Comparison of ENCODE assay signal across 19 cellular contexts in the genomic region with DNA sequence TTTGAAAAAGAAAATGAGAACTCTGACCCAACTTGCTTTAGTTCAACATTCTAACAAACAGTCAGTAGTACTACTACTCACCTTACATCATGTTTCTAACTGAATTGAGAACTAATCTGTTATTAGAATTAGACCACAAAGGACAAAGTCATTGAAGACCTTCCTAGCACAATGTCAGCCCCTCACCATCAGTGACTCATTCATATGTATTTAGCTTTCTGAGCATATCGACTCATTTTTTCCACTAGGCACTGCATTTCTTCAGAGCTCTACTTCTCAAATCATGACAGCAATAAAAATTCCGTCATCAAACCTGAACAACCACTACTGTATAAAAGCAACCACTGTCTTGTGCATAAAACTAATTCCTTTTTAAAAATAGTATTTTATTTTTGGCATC. TPM values are rescaled to one million over a fixed set of nuclear protein-coding genes. Genes with fewer than 3 reads are reported as not detected.
DNase-seq lines count a peak whose midpoint lies in the region; ATAC-seq lines count a peak whose summit lies in the region.
"Had no signal": no experiment of that assay in that cellular context is flagged by ENCODE, and none has a peak within 500 bp of the region (broad histone marks: within the 10 kb centered on the region; RNA-seq: fewer than 3 reads in every experiment).

No MANE protein-coding gene starts in this region.

- H3K36me3 Mint-ChIP-seq in activated naive CD4-positive, alpha-beta T cell treated with anti-CD3 and anti-CD28 coated beads, Interleukin-2, amount 50 U/mL, for 24 hours, result peaks cover 4% of the 10 kb centered on the region
- H3K36me3 Mint-ChIP-seq in activated naive CD4-positive, alpha-beta T cell treated with anti-CD3 and anti-CD28 coated beads, Interleukin-2, amount 10 ng/mL, durations not matched to agents 7 days and 5 days, result peaks cover 31% of the 10 kb centered on the region
- peaks cover 16% of the 10 kb centered on the region for H3K36me3 Mint-ChIP-seq in activated T-helper 1 cell treated with anti-CD3 and anti-CD28 coated beads, Interleukin-12 subunit alpha, Interleukin-12 subunit beta, Interleukin-2, Interleukin-4 antibody, amounts not matched to agents 30 ng/mL and 10 ng/mL and 1 ng/mL, durations not matched to agents 14 hours and 24 hours and 36 hours (ENCODE audit: low read depth)
- H3K36me3 Mint-ChIP-seq in stimulated activated memory B cell treated with anti-CD40 and anti-IgM and Interleukin-4, amounts not matched to agents 10 μg/mL and 1 μg/mL and 100 μg/mL, for 72 hours, result peaks cover 5% of the 10 kb centered on the region

- no peaks in the 10 kb centered on the region for H3K27me3 Mint-ChIP-seq in activated naive CD4-positive, alpha-beta T cell treated with anti-CD3 and anti-CD28 coated beads, Interleukin-2, amount 50 U/mL, for 24 hours
- H3K27me3 Mint-ChIP-seq in activated naive CD4-positive, alpha-beta T cell treated with anti-CD3 and anti-CD28 coated beads, Interleukin-2, amount 10 ng/mL, durations not matched to agents 7 days and 5 days, result peaks cover 3% of the 10 kb centered on the region
- H3K27me3 Mint-ChIP-seq in activated T-helper 1 cell treated with anti-CD3 and anti-CD28 coated beads, Interleukin-12 subunit alpha, Interleukin-12 subunit beta, Interleukin-2, Interleukin-4 antibody, amounts not matched to agents 30 ng/mL and 10 ng/mL and 1 ng/mL, durations not matched to agents 14 hours and 24 hours and 36 hours (ENCODE audit: insufficient read depth), result no peaks in the 10 kb centered on the region
- H3K27me3 Mint-ChIP-seq in stimulated activated memory B cell treated with anti-CD40 and anti-IgM and Interleukin-4, amounts not matched to agents 10 μg/mL and 1 μg/mL and 100 μg/mL, for 72 hours, result no peaks in the 10 kb centered on the region

- H3K4me3 Mint-ChIP-seq in activated naive CD4-positive, alpha-beta T cell treated with anti-CD3 and anti-CD28 coated beads, Interleukin-2, amount 50 U/mL, for 24 hours, result peak overlapping the region; percentile 59
- H3K4me3 Mint-ChIP-seq in activated naive CD4-positive, alpha-beta T cell treated with anti-CD3 and anti-CD28 coated beads, Interleukin-2, amount 10 ng/mL, durations not matched to agents 7 days and 5 days, result no peak overlapping the region
- peak overlapping the region; percentile 54 for H3K4me3 Mint-ChIP-seq in activated T-helper 1 cell treated with anti-CD3 and anti-CD28 coated beads, Interleukin-12 subunit alpha, Interleukin-12 subunit beta, Interleukin-2, Interleukin-4 antibody, amounts not matched to agents 30 ng/mL and 10 ng/mL and 1 ng/mL, durations not matched to agents 14 hours and 24 hours and 36 hours
- no peak overlapping the region for H3K4me3 Mint-ChIP-seq in stimulated activated memory B cell treated with anti-CD40 and anti-IgM and Interleukin-4, amounts not matched to agents 10 μg/mL and 1 μg/mL and 100 μg/mL, for 72 hours
- H3K4me3 Mint-ChIP-seq: endodermal cell had no signal

- intact Hi-C loops in activated T-helper 1 cell treated with anti-CD3 and anti-CD28 coated beads, Interleukin-12 subunit alpha, Interleukin-12 subunit beta, Interleukin-2, Interleukin-4 antibody, amounts not matched to agents 30 ng/mL and 10 ng/mL and 1 ng/mL, durations not matched to agents 14 hours and 24 hours and 36 hours (cut with micrococcal nuclease), result no loop called here
- intact Hi-C loops in Right ventricle myocardium inferior (cut with DNase I), result no loop called here

- H3K9me3 Mint-ChIP-seq in activated naive CD4-positive, alpha-beta T cell treated with anti-CD3 and anti-CD28 coated beads, Interleukin-2, amount 50 U/mL, for 24 hours, result no peaks in the 10 kb centered on the region
- H3K9me3 Mint-ChIP-seq in activated naive CD4-positive, alpha-beta T cell treated with anti-CD3 and anti-CD28 coated beads, Interleukin-2, amount 10 ng/mL, durations not matched to agents 7 days and 5 days, result peaks cover 5% of the 10 kb centered on the region
- peaks cover 9% of the 10 kb centered on the region for H3K9me3 Mint-ChIP-seq in activated T-helper 1 cell treated with anti-CD3 and anti-CD28 coated beads, Interleukin-12 subunit alpha, Interleukin-12 subunit beta, Interleukin-2, Interleukin-4 antibody, amounts not matched to agents 30 ng/mL and 10 ng/mL and 1 ng/mL, durations not matched to agents 14 hours and 24 hours and 36 hours
- no peaks in the 10 kb centered on the region for H3K9me3 Mint-ChIP-seq in stimulated activated memory B cell treated with anti-CD40 and anti-IgM and Interleukin-4, amounts not matched to agents 10 μg/mL and 1 μg/mL and 100 μg/mL, for 72 hours
- H3K9me3 Mint-ChIP-seq: endodermal cell had no signal

- ATAC-seq in stimulated activated memory B cell treated with anti-CD40 and anti-IgM and Interleukin-4, amounts not matched to agents 10 μg/mL and 1 μg/mL and 100 μg/mL, for 72 hours, result peak; percentile 20
- ATAC-seq in HG03196 (IDR thresholded peaks at IDR 0.05; ENCODE audit: unreplicated experiment) (no peak), GM19463 (IDR thresholded peaks at IDR 0.05; ENCODE audit: unreplicated experiment) (no peak), Right ventricle myocardium inferior (no peak)
- ATAC-seq: left lung had no signal

- CTCF ChIA-PET in activated naive CD4-positive, alpha-beta T cell treated with anti-CD3 and anti-CD28 coated beads, Interleukin-2, amount 10 ng/mL, durations not matched to agents 7 days and 5 days (lab: Charles Lee), result interaction anchor here (0.7 to 1.1 kb wide), 2 partner anchors 62 to 491 kb away, joined by 3 read pairs; no protein-coding TSS in a partner anchor

- peak overlapping the region; percentile 94 for H3K27ac Mint-ChIP-seq in activated naive CD4-positive, alpha-beta T cell treated with anti-CD3 and anti-CD28 coated beads, Interleukin-2, amount 50 U/mL, for 24 hours
- no peak overlapping the region for H3K27ac Mint-ChIP-seq in activated naive CD4-positive, alpha-beta T cell treated with anti-CD3 and anti-CD28 coated beads, Interleukin-2, amount 10 ng/mL, durations not matched to agents 7 days and 5 days
- H3K27ac Mint-ChIP-seq in activated T-helper 1 cell treated with anti-CD3 and anti-CD28 coated beads, Interleukin-12 subunit alpha, Interleukin-12 subunit beta, Interleukin-2, Interleukin-4 antibody, amounts not matched to agents 30 ng/mL and 10 ng/mL and 1 ng/mL, durations not matched to agents 14 hours and 24 hours and 36 hours, result peak overlapping the region; percentile 94
- H3K27ac Mint-ChIP-seq in stimulated activated memory B cell treated with anti-CD40 and anti-IgM and Interleukin-4, amounts not matched to agents 10 μg/mL and 1 μg/mL and 100 μg/mL, for 72 hours, result peak overlapping the region; percentile 91
- H3K27ac Mint-ChIP-seq: endodermal cell had no signal

- peaks cover 87% of the 10 kb centered on the region for H3K4me1 Mint-ChIP-seq in activated naive CD4-positive, alpha-beta T cell treated with anti-CD3 and anti-CD28 coated beads, Interleukin-2, amount 50 U/mL, for 24 hours
- H3K4me1 Mint-ChIP-seq in activated naive CD4-positive, alpha-beta T cell treated with anti-CD3 and anti-CD28 coated beads, Interleukin-2, amount 10 ng/mL, durations not matched to agents 7 days and 5 days, result peaks cover 78% of the 10 kb centered on the region
- H3K4me1 Mint-ChIP-seq in activated T-helper 1 cell treated with anti-CD3 and anti-CD28 coated beads, Interleukin-12 subunit alpha, Interleukin-12 subunit beta, Interleukin-2, Interleukin-4 antibody, amounts not matched to agents 30 ng/mL and 10 ng/mL and 1 ng/mL, durations not matched to agents 14 hours and 24 hours and 36 hours (ENCODE audit: low read depth), result peaks cover 89% of the 10 kb centered on the region
- H3K4me1 Mint-ChIP-seq in stimulated activated memory B cell treated with anti-CD40 and anti-IgM and Interleukin-4, amounts not matched to agents 10 μg/mL and 1 μg/mL and 100 μg/mL, for 72 hours, result peaks cover 50% of the 10 kb centered on the region

- DNase-seq in activated naive CD4-positive, alpha-beta T cell treated with anti-CD3 and anti-CD28 coated beads, Interleukin-2, amount 10 ng/mL, durations not matched to agents 7 days and 5 days, result no peak
- peak; percentile 3 for DNase-seq in OCI-M1 (lab: John Stamatoyannopoulos, UW)
- no peak for DNase-seq in activated T-helper 1 cell treated with anti-CD3 and anti-CD28 coated beads, Interleukin-12 subunit alpha, Interleukin-12 subunit beta, Interleukin-2, Interleukin-4 antibody, amounts not matched to agents 30 ng/mL and 10 ng/mL and 1 ng/mL, durations not matched to agents 14 hours and 24 hours and 36 hours (ENCODE audit: low spot score)
- no peak for DNase-seq in Right ventricle myocardium inferior (ENCODE audit: missing footprints)
- DNase-seq: activated naive CD4-positive, alpha-beta T cell; colonic mucosa; DMS79; endodermal cell; glutamatergic neuron; left lung; NCI-H187; NCI-H226; retina; RPMI8226; spleen had no signal

RNA-seq across cellular contexts. Expression of a gene that starts 4.4 kb away (rescaled TPM):
- 57.3 and 61.5 TPM in 2 replicates for total RNA-seq in activated T-helper 1 cell treated with anti-CD3 and anti-CD28 coated beads, Interleukin-12 subunit alpha, Interleukin-12 subunit beta, Interleukin-2, Interleukin-4 antibody, amounts not matched to agents 30 ng/mL and 10 ng/mL and 1 ng/mL, durations not matched to agents 14 hours and 24 hours and 36 hours
- total RNA-seq in Right ventricle myocardium inferior, result 12.4 TPM

Comparison
In these comparisons a context has a peak if more than half of its experiments do, and no peak if none do; other contexts are left out.
1. H3K4me3 Mint-ChIP-seq: peak in activated naive CD4-positive, alpha-beta T cell treated with anti-CD3 and anti-CD28 coated beads, Interleukin-2, amount 50 U/mL, for 24 hours (single experiment) and activated T-helper 1 cell treated with anti-CD3 and anti-CD28 coated beads, Interleukin-12 subunit alpha, Interleukin-12 subunit beta, Interleukin-2, Interleukin-4 antibody, amounts not matched to agents 30 ng/mL and 10 ng/mL and 1 ng/mL, durations not matched to agents 14 hours and 24 hours and 36 hours (single experiment); none in activated naive CD4-positive, alpha-beta T cell treated with anti-CD3 and anti-CD28 coated beads, Interleukin-2, amount 10 ng/mL, durations not matched to agents 7 days and 5 days (single experiment) and stimulated activated memory B cell treated with anti-CD40 and anti-IgM and Interleukin-4, amounts not matched to agents 10 μg/mL and 1 μg/mL and 100 μg/mL, for 72 hours (single experiment).